11 cellular contexts compared by ENCODE assay signal in genomic region chr4:87555751-87556619, GRCh38. TPM values are rescaled to one million over a fixed set of nuclear protein-coding genes. Genes with fewer than 3 reads are reported as not detected.
DNase-seq lines count a peak whose midpoint lies in the region; ATAC-seq and TF ChIP-seq lines count a peak whose summit lies in the region.
"Had no signal": no experiment of that assay in that cellular context is flagged by ENCODE, and none has a peak within 500 bp of the region (broad histone marks: within the 10 kb centered on the region; RNA-seq: fewer than 3 reads in every experiment).

No MANE protein-coding gene starts in this region.

- DNase-seq in DMS53 treated with DMSO at 0.1 percent for 48 hours (lab: John Stamatoyannopoulos, UW; ENCODE audit: unreplicated experiment) (peak; percentile 29), M059J (ENCODE audit: low read depth) (peak; percentile 88), dedifferentiated amniotic fluid mesenchymal stem cell (ENCODE audit: extremely low spot score) (peak; percentile 81), pons (ENCODE audit: low spot score) (peak; percentile 31), GM13977 (ENCODE audit: low spot score) (no peak), NCI-H1092 treated with DMSO at 0.1 percent for 48 hours (lab: John Stamatoyannopoulos, UW) (no peak)
- no peak for DNase-seq in activated CD4-positive, alpha-beta T cell treated with anti-CD3 and anti-CD28 coated beads, Interleukin-2, amount 50 U/mL, for 4 hours
- DNase-seq: activated T-cell treated with anti-CD3 and anti-CD28 coated beads, Interleukin-2, amount 50 U/mL, for 1 hour; glutamatergic neuron; KG1 had no signal

- in situ Hi-C loops in GM13977 (cut with MboI; ENCODE audit: low pct_unique_long_range_greater_than_20kb, low sequenced_read_pairs, unreplicated experiment): no loop called here

- ATAC-seq in HG03520 (IDR thresholded peaks at IDR 0.05; ENCODE audit: unreplicated experiment): no peak

- no peak for TF ChIP-seq CTCF in GM13977 (IDR thresholded peaks at IDR 0.05; ENCODE audit: extremely low read depth, insufficient read depth, missing control alignments)

RNA-seq across cellular contexts. Expression of gene SPARCL1, which starts 26.8 kb away (rescaled TPM):
- 0.07 and 0.37 TPM in 2 replicates for total RNA-seq in M059J (2014; rRNA removed; shearing (Covaris generic))

RNA-seq across cellular contexts. Expression of gene DSPP, which starts 52.3 kb away (rescaled TPM):
- total RNA-seq in M059J (2014; rRNA removed; shearing (Covaris generic)): not detected in 2 replicates

Comparison
In these comparisons a context has a peak if more than half of its experiments do, and no peak if none do; other contexts are left out.
1. DNase-seq: peak in DMS53 treated with DMSO at 0.1 percent for 48 hours (single experiment), M059J (single experiment), dedifferentiated amniotic fluid mesenchymal stem cell (single experiment) and pons (single experiment); none in activated CD4-positive, alpha-beta T cell treated with anti-CD3 and anti-CD28 coated beads, Interleukin-2, amount 50 U/mL, for 4 hours (0 of 2), GM13977 (single experiment) and NCI-H1092 treated with DMSO at 0.1 percent for 48 hours (single experiment).